Comparison of ENCODE assay signal across 21 cellular contexts in the genomic region with DNA sequence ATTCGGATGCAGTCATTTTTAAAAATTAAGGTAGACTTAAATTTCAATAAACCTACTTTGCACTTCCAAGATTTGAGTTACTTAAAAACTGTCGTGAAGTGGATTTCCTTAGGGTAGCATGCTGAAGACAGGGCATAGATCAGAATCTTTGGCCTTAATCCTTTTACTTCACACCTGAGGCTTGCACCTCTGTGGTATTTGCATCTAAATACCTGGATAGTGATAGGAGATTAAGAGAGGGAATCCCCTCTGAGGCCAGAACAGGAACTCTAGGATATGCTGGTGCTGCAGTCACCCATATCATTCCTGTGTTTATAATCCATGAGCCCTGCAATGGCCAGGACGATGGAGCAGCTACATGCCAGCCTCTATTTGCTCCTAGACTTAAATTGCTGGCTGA.
"Had no signal": no experiment of that assay in that cellular context is flagged by ENCODE, and none has a peak within 500 bp of the region (broad histone marks: within the 10 kb centered on the region; RNA-seq: fewer than 3 reads in every experiment).

No MANE protein-coding gene starts in this region.

- H3K9me3 Mint-ChIP-seq: memory B cell; mesothelial cell of epicardium; nephron; neural progenitor cell; stimulated activated naive B cell treated with anti-CD40 and anti-IgM and Interleukin-4, amounts not matched to agents 10 μg/mL and 1 μg/mL and 100 μg/mL, for 72 hours; stimulated activated naive CD8-positive, alpha-beta T cell treated with anti-CD3 and anti-CD28 coated beads, Interleukin-15, Interleukin-2, amounts not matched to agents 100 ng/mL and 50 ng/mL, for 24 hours had no signal

- H3K27me3 Mint-ChIP-seq: memory B cell had no signal

- H3K4me2 ChIP-seq: neural progenitor cell had no signal

- H3K79me2 ChIP-seq: parathyroid adenoma had no signal

- H3K36me3 Mint-ChIP-seq: memory B cell; mesothelial cell of epicardium; naive thymus-derived CD4-positive, alpha-beta T cell; neural progenitor cell; stimulated activated naive B cell treated with anti-CD40 and anti-IgM and Interleukin-4, amounts not matched to agents 10 μg/mL and 1 μg/mL and 100 μg/mL, for 72 hours had no signal

- H3K36me3 ChIP-seq: neural progenitor cell, right lobe of liver, thoracic aorta, tibial nerve, vagina had no signal

- H3K4me3 ChIP-seq: coronary artery, lung, neural progenitor cell, right lobe of liver, thoracic aorta, tibial nerve, vagina had no signal

- H3K27me3 ChIP-seq: neural progenitor cell, right lobe of liver, tibial nerve, vagina had no signal

- H2AFZ ChIP-seq: neural progenitor cell, parathyroid adenoma had no signal

- H3K4me1 Mint-ChIP-seq: memory B cell, mesothelial cell of epicardium, nephron had no signal

- H3K4me1 ChIP-seq: parathyroid adenoma, right lobe of liver, tibial nerve, vagina had no signal

- H3K27ac Mint-ChIP-seq: memory B cell; mesothelial cell of epicardium; naive thymus-derived CD4-positive, alpha-beta T cell; nephron; neural progenitor cell; progenitor cell of endocrine pancreas; stimulated activated naive B cell treated with anti-CD40 and anti-IgM and Interleukin-4, amounts not matched to agents 10 μg/mL and 1 μg/mL and 100 μg/mL, for 72 hours; stimulated activated naive CD8-positive, alpha-beta T cell treated with anti-CD3 and anti-CD28 coated beads, Interleukin-15, Interleukin-2, amounts not matched to agents 100 ng/mL and 50 ng/mL, for 24 hours had no signal

- DNase-seq: dermis blood vessel endothelial cell; effector memory CD4-positive, alpha-beta T cell; erythroblast; naive thymus-derived CD4-positive, alpha-beta T cell; right lobe of liver; small intestine; stimulated activated CD4-positive, alpha-beta T cell treated with anti-CD3 and anti-CD28 coated beads, Interleukin-15, amount 100 ng/mL, for 24 hours; stimulated activated CD4-positive, alpha-beta T cell treated with anti-CD3 and anti-CD28 coated beads, Interleukin-2, amount 100 ng/mL, for 48 hours; stimulated activated naive B cell treated with anti-CD40 and anti-IgM and Interleukin-4, amounts not matched to agents 10 μg/mL and 1 μg/mL and 100 μg/mL, for 72 hours had no signal

- ATAC-seq: naive thymus-derived CD4-positive, alpha-beta T cell; right lobe of liver; stimulated activated naive B cell treated with anti-CD40 and anti-IgM and Interleukin-4, amounts not matched to agents 10 μg/mL and 1 μg/mL and 100 μg/mL, for 72 hours had no signal

- H3K27ac ChIP-seq: coronary artery, neural progenitor cell, parathyroid adenoma, right lobe of liver, thoracic aorta, tibial nerve, vagina had no signal

- H3K4me3 Mint-ChIP-seq: memory B cell; mesothelial cell of epicardium; naive thymus-derived CD4-positive, alpha-beta T cell; nephron; neural progenitor cell; stimulated activated naive B cell treated with anti-CD40 and anti-IgM and Interleukin-4, amounts not matched to agents 10 μg/mL and 1 μg/mL and 100 μg/mL, for 72 hours; stimulated activated naive CD8-positive, alpha-beta T cell treated with anti-CD3 and anti-CD28 coated beads, Interleukin-15, Interleukin-2, amounts not matched to agents 100 ng/mL and 50 ng/mL, for 24 hours had no signal
